Comparison of ENCODE assay signal across 17 cellular contexts in genomic region chr1:160163612-160164011, GRCh38. TPM values are rescaled to one million over a fixed set of nuclear protein-coding genes. Genes with fewer than 3 reads are reported as not detected.
DNase-seq lines count a peak whose midpoint lies in the region; ATAC-seq and TF ChIP-seq lines count a peak whose summit lies in the region.
"Had no signal": no experiment of that assay in that cellular context is flagged by ENCODE, and none has a peak within 500 bp of the region (broad histone marks: within the 10 kb centered on the region; RNA-seq: fewer than 3 reads in every experiment).

No MANE protein-coding gene starts in this region.

- POLR2A ChIA-PET in CD8-positive, alpha-beta T cell (lab: Charles Lee) = no interaction called here

- H3K27ac ChIP-seq in mammary epithelial cell (ENCODE audit: insufficient read depth, low read depth, low read length) (no peak overlapping the region), parathyroid adenoma (no peak overlapping the region), hepatocyte (no peak overlapping the region)
- no peak overlapping the region for H3K27ac ChIP-seq in CD8-positive, alpha-beta T cell (ENCODE audit: low read depth, low read length)

- no peaks in the 10 kb centered on the region for H3K9me3 ChIP-seq in mammary epithelial cell (replicated peaks; ENCODE audit: insufficient read depth, low read length)
- no peaks in the 10 kb centered on the region for H3K9me3 ChIP-seq in parathyroid adenoma (ENCODE audit: control insufficient read depth, low read length)
- H3K9me3 ChIP-seq in hepatocyte (ENCODE audit: low read depth) = no peaks in the 10 kb centered on the region
- no peaks in the 10 kb centered on the region for H3K9me3 ChIP-seq in CD8-positive, alpha-beta T cell (ENCODE audit: low read length)
- H3K9me3 ChIP-seq: thyroid gland had no signal

- peak in 1 of 2 donors; percentile 49 for TF ChIP-seq CTCF in mammary epithelial cell (conservative IDR thresholded peaks at IDR 0.05 in 1 of 2, IDR thresholded peaks at IDR 0.05 in 1 of 2; ENCODE audit: extremely low read depth in 1 of 2, insufficient read depth in 1 of 2, low read depth in 1 of 2, low read length in 2 of 2)
- peak; percentile 11 for TF ChIP-seq CTCF in parathyroid adenoma (IDR thresholded peaks at IDR 0.05)
- no peak for TF ChIP-seq CTCF in hepatocyte (IDR thresholded peaks at IDR 0.05; ENCODE audit: poor library complexity)
- TF ChIP-seq CTCF in CD8-positive, alpha-beta T cell (IDR thresholded peaks at IDR 0.05) = no peak

- no peak overlapping the region for H3K27ac Mint-ChIP-seq in CD8-positive, alpha-beta T cell

- H3K9me2 ChIP-seq in hepatocyte (replicated peaks; ENCODE audit: insufficient read depth) = no peaks in the 10 kb centered on the region

- 100% methylated on average over 1 of the region's 1 CpG for WGBS in mammary epithelial cell (ENCODE audit: low coverage, missing lambda C conversion rate)
- WGBS in hepatocyte (ENCODE audit: low lambda C conversion rate, missing lambda C conversion rate) = 100% methylated on average over 1 of the region's 1 CpG

- no peaks in the 10 kb centered on the region for H3K4me1 ChIP-seq in mammary epithelial cell (ENCODE audit: insufficient read depth, low read length)
- no peaks in the 10 kb centered on the region for H3K4me1 ChIP-seq in parathyroid adenoma
- H3K4me1 ChIP-seq in hepatocyte (ENCODE audit: insufficient read depth) = no peaks in the 10 kb centered on the region
- H3K4me1 ChIP-seq in CD8-positive, alpha-beta T cell (ENCODE audit: insufficient read depth, low read length) = no peaks in the 10 kb centered on the region

- H3K4me3 ChIP-seq in mammary epithelial cell (replicated peaks in 1 of 3; ENCODE audit: insufficient read depth in 1 of 3, low read depth in 2 of 3, low read length in 3 of 3) = no peak overlapping the region
- no peak overlapping the region for H3K4me3 ChIP-seq in parathyroid adenoma (ENCODE audit: low read depth, low read length)
- H3K4me3 ChIP-seq in hepatocyte = no peak overlapping the region
- no peak overlapping the region for H3K4me3 ChIP-seq in CD8-positive, alpha-beta T cell (ENCODE audit: low read depth, low read length)
- H3K4me3 ChIP-seq: dorsolateral prefrontal cortex, thyroid gland had no signal

- H2AFZ ChIP-seq in mammary epithelial cell (ENCODE audit: low read depth, low read length) (no peak overlapping the region), parathyroid adenoma (no peak overlapping the region), hepatocyte (no peak overlapping the region)

- CTCF ChIA-PET in mammary epithelial cell (lab: Charles Lee; ENCODE audit: low non-redundant PET) = no interaction called here
- CTCF ChIA-PET in CD8-positive, alpha-beta T cell (lab: Charles Lee) = no interaction called here

- in situ Hi-C loops in mammary epithelial cell (cut with MboI; ENCODE audit: low sequenced_read_pairs in 2 of 2) = no loop called here

- no peaks in the 10 kb centered on the region for H3K79me2 ChIP-seq in mammary epithelial cell (ENCODE audit: insufficient read depth, low read length)
- no peaks in the 10 kb centered on the region for H3K79me2 ChIP-seq in parathyroid adenoma
- H3K79me2 ChIP-seq in hepatocyte = no peaks in the 10 kb centered on the region

- dilution Hi-C loops in mammary epithelial cell (cut with HindIII; ENCODE audit: low sequenced_read_pairs) = no loop called here

- H4K20me1 ChIP-seq in mammary epithelial cell (ENCODE audit: insufficient read depth, low read length) (no peaks in the 10 kb centered on the region), hepatocyte (ENCODE audit: insufficient read depth, poor library complexity, severe bottlenecking) (no peaks in the 10 kb centered on the region)

- DNase-seq in HK-2 (ENCODE audit: unreplicated experiment) = peak; percentile 23
- peak; percentile 24 for DNase-seq in mammary epithelial cell
- DNase-seq in hepatocyte (ENCODE audit: low spot score) = no peak
- no peak for DNase-seq in CD8-positive, alpha-beta T cell
- DNase-seq in C1 segment of cervical spinal cord (lab: John Stamatoyannopoulos, UW) = no peak
- DNase-seq: anterior cingulate cortex; Calu3; dorsolateral prefrontal cortex; foreskin melanocyte; NCI-H1436 treated with DMSO at 0.1 percent for 48 hours; NCI-H510A treated with DMSO at 0.1 percent for 48 hours; stimulated activated CD8-positive, alpha-beta memory T cell treated with anti-CD3 and anti-CD28 coated beads, Interleukin-4, amount 100 ng/mL, for 48 hours had no signal

- intact Hi-C loops in mammary epithelial cell (cut with micrococcal nuclease) = loop anchor here (1.0 kb wide), 1 partner anchor 62 kb away; no protein-coding TSS in a partner anchor
- intact Hi-C loops in CD8-positive, alpha-beta T cell (cut with DNase I, micrococcal nuclease) = no loop called here

- no peaks in the 10 kb centered on the region for H3K4me1 Mint-ChIP-seq in CD8-positive, alpha-beta T cell (ENCODE audit: low read depth)

- H3K27me3 ChIP-seq in mammary epithelial cell (ENCODE audit: insufficient read depth, low read length) (no peaks in the 10 kb centered on the region), parathyroid adenoma (ENCODE audit: control insufficient read depth, insufficient read depth, low read length) (no peaks in the 10 kb centered on the region), hepatocyte (no peaks in the 10 kb centered on the region)
- no peaks in the 10 kb centered on the region for H3K27me3 ChIP-seq in CD8-positive, alpha-beta T cell (ENCODE audit: insufficient read depth, low read length)
- H3K27me3 ChIP-seq: dorsolateral prefrontal cortex, thyroid gland had no signal

- H3K4me3 Mint-ChIP-seq in CD8-positive, alpha-beta T cell = no peak overlapping the region

- H3K9ac ChIP-seq in mammary epithelial cell (ENCODE audit: insufficient read depth, low read length) = no peak overlapping the region
- no peak overlapping the region for H3K9ac ChIP-seq in parathyroid adenoma

- H3K4me2 ChIP-seq in mammary epithelial cell (ENCODE audit: insufficient read depth, low read depth, low read length) (no peak overlapping the region), parathyroid adenoma (ENCODE audit: low read length) (no peak overlapping the region), hepatocyte (no peak overlapping the region)

- peaks cover 15% of the 10 kb centered on the region for H3K27me3 Mint-ChIP-seq in CD8-positive, alpha-beta T cell (ENCODE audit: low read depth)

- no peaks in the 10 kb centered on the region for H3K36me3 Mint-ChIP-seq in CD8-positive, alpha-beta T cell

- no TSS peak for BruUV-seq in mammary epithelial cell (replicated peaks; lab: Mats Ljungman, UMichigan)

- no peak for ATAC-seq in CD8-positive, alpha-beta T cell

- H3K36me3 ChIP-seq in mammary epithelial cell (ENCODE audit: insufficient read depth, low read length) (no peaks in the 10 kb centered on the region), parathyroid adenoma (ENCODE audit: control insufficient read depth, insufficient read depth, low read length) (no peaks in the 10 kb centered on the region), hepatocyte (replicated peaks; ENCODE audit: insufficient read depth, low read depth) (no peaks in the 10 kb centered on the region)
- H3K36me3 ChIP-seq in CD8-positive, alpha-beta T cell (ENCODE audit: insufficient read depth, low read length) = no peaks in the 10 kb centered on the region
- H3K36me3 ChIP-seq: thyroid gland had no signal

- no peaks in the 10 kb centered on the region for H3K9me3 Mint-ChIP-seq in CD8-positive, alpha-beta T cell

RNA-seq across cellular contexts. Expression of gene ATP1A4, which starts 12.2 kb away (rescaled TPM):
- total RNA-seq in mammary epithelial cell (under 1 TPM in 1 of 2 donors, not detected in 1; under 0.01 TPM), hepatocyte (0.68 and 4.4 TPM in 2 replicates)
- polyA plus RNA-seq in mammary epithelial cell (not detected), hepatocyte (0.45 and 2.2 TPM in 2 replicates)
- not detected for polyA minus RNA-seq in mammary epithelial cell
- total RNA-seq in CD8-positive, alpha-beta T cell = not detected
- total RNA-seq: Calu3; posterior vena cava; T-helper 2 cell treated with Interferon-gamma antibody and Interleukin-4, amounts not matched to agents 100 ng/mL and 5 ng/mL, for 36 hours; thyroid gland had no signal

RNA-seq across cellular contexts. Expression of gene CASQ1, which starts 26.8 kb away (rescaled TPM):
- not detected for total RNA-seq in mammary epithelial cell
- polyA plus RNA-seq in mammary epithelial cell = not detected
- polyA minus RNA-seq in mammary epithelial cell = not detected
- 0.72 TPM in 1 of 2 replicates, not detected in the other for total RNA-seq in hepatocyte
- polyA plus RNA-seq in hepatocyte = 0.51 and 0.57 TPM in 2 replicates
- total RNA-seq in CD8-positive, alpha-beta T cell = not detected
- total RNA-seq: Calu3, mononuclear cell, thyroid gland had no signal

RNA-seq across cellular contexts. Expression of gene PEA15, which starts 41.6 kb away (rescaled TPM):
- 100 to 1,000 TPM; 132 to 206 TPM for total RNA-seq in mammary epithelial cell
- 352 TPM for polyA plus RNA-seq in mammary epithelial cell
- 207 TPM for polyA minus RNA-seq in mammary epithelial cell
- total RNA-seq in hepatocyte = 61.1 and 82.3 TPM in 2 replicates
- 59.5 and 62.0 TPM in 2 replicates for polyA plus RNA-seq in hepatocyte
- total RNA-seq in CD8-positive, alpha-beta T cell = 10 to 100 TPM in 1 of 2 experiments, 1 to 10 TPM in 1; 9.1 to 10.9 TPM

RNA-seq across cellular contexts. Expression of gene ATP1A2, which starts 48.1 kb away (rescaled TPM):
- under 1 TPM in 1 of 2 donors, not detected in 1; under 0.01 TPM for total RNA-seq in mammary epithelial cell
- not detected for polyA plus RNA-seq in mammary epithelial cell
- not detected for polyA minus RNA-seq in mammary epithelial cell
- 2.9 and 4.7 TPM in 2 replicates for total RNA-seq in hepatocyte
- 0.80 and 1.5 TPM in 2 replicates for polyA plus RNA-seq in hepatocyte
- total RNA-seq in CD8-positive, alpha-beta T cell = not detected
- total RNA-seq: Calu3; T-helper 2 cell treated with Interferon-gamma antibody and Interleukin-4, amounts not matched to agents 100 ng/mL and 5 ng/mL, for 36 hours had no signal

Comparison
In these comparisons a context has a peak if more than half of its experiments do, and no peak if none do; other contexts are left out.
1. DNase-seq: peak in HK-2 (single experiment) and mammary epithelial cell (single experiment); none in hepatocyte (single experiment), CD8-positive, alpha-beta T cell (0 of 7) and C1 segment of cervical spinal cord (0 of 14).